In genomic region chr3:98596902-98597500, GRCh38 we compare ENCODE assay signal across 8 cellular contexts. TPM values are rescaled to one million over a fixed set of nuclear protein-coding genes. Genes with fewer than 3 reads are reported as not detected.
A peak's percentile ranks its signal among the peaks of the same experiment; 100 is the strongest.
DNase-seq lines count a peak whose midpoint lies in the region; ATAC-seq and TF ChIP-seq lines count a peak whose summit lies in the region.

No MANE protein-coding gene starts in this region.

- H3K27ac Mint-ChIP-seq in type B pancreatic cell, result no peak overlapping the region
- H3K27ac Mint-ChIP-seq in activated CD8-positive, alpha-beta memory T cell treated with anti-CD3 and anti-CD28 coated beads, Interleukin-2, amount 10 ng/mL, durations not matched to agents 7 days and 5 days, result no peak overlapping the region

- H3K36me3 Mint-ChIP-seq in type B pancreatic cell, result no peaks in the 10 kb centered on the region
- H3K36me3 Mint-ChIP-seq in activated CD8-positive, alpha-beta memory T cell treated with anti-CD3 and anti-CD28 coated beads, Interleukin-2, amount 10 ng/mL, durations not matched to agents 7 days and 5 days, result peaks cover 7% of the 10 kb centered on the region

- H3K9me3 Mint-ChIP-seq in type B pancreatic cell, result no peaks in the 10 kb centered on the region
- H3K9me3 Mint-ChIP-seq in activated CD8-positive, alpha-beta memory T cell treated with anti-CD3 and anti-CD28 coated beads, Interleukin-2, amount 10 ng/mL, durations not matched to agents 7 days and 5 days (ENCODE audit: low read depth), result no peaks in the 10 kb centered on the region

- ATAC-seq in left lobe of liver, result no peak
- no peak for ATAC-seq in activated CD8-positive, alpha-beta memory T cell treated with anti-CD3 and anti-CD28 coated beads, Interleukin-2, amount 10 ng/mL, durations not matched to agents 7 days and 5 days

- DNase-seq in AG04450 (ENCODE audit: low read depth, low spot score), result no peak
- no peak for DNase-seq in GM13977 (ENCODE audit: low spot score)
- peak; percentile 73 for DNase-seq in RPMI8226
- peak; percentile 47 for DNase-seq in fibroblast of mammary gland (ENCODE audit: low read depth)
- no peak for DNase-seq in type B pancreatic cell (ENCODE audit: extremely low spot score, unreplicated experiment)
- no peak for DNase-seq in left lobe of liver (ENCODE audit: low spot score)
- DNase-seq in activated CD8-positive, alpha-beta memory T cell treated with anti-CD3 and anti-CD28 coated beads, Interleukin-2, amount 10 ng/mL, durations not matched to agents 7 days and 5 days, result no peak
- DNase-seq in pons (ENCODE audit: low spot score), result no peak

- H3K27ac ChIP-seq in AG04450 (ENCODE audit: low read depth, low read length), result no peak overlapping the region

- H3K4me3 ChIP-seq in AG04450 (ENCODE audit: low read depth, low read length), result no peak overlapping the region
- H3K4me3 ChIP-seq in fibroblast of mammary gland (ENCODE audit: control insufficient read depth, low read depth, low read length), result no peak overlapping the region

- peak; percentile 63 for TF ChIP-seq CTCF in AG04450 (IDR thresholded peaks at IDR 0.05; ENCODE audit: low read depth, low read length)
- TF ChIP-seq CTCF in GM13977 (IDR thresholded peaks at IDR 0.05; ENCODE audit: extremely low read depth, insufficient read depth, missing control alignments), result peak; percentile 41
- peak; percentile 63 for TF ChIP-seq CTCF in fibroblast of mammary gland (conservative IDR thresholded peaks at IDR 0.05; ENCODE audit: control insufficient read depth, insufficient read depth, low read depth, low read length)
- TF ChIP-seq CTCF in type B pancreatic cell (conservative IDR thresholded peaks at IDR 0.05), result peak; percentile 78

- no peaks in the 10 kb centered on the region for H3K27me3 ChIP-seq in AG04450 (ENCODE audit: control insufficient read depth, insufficient read depth, low read length)

- POLR2A ChIA-PET in AG04450 (lab: Yijun Ruan, JAX), result no interaction called here

- H3K4me1 Mint-ChIP-seq in type B pancreatic cell (ENCODE audit: unreplicated experiment), result peaks cover 15% of the 10 kb centered on the region
- peaks cover 15% of the 10 kb centered on the region for H3K4me1 Mint-ChIP-seq in activated CD8-positive, alpha-beta memory T cell treated with anti-CD3 and anti-CD28 coated beads, Interleukin-2, amount 10 ng/mL, durations not matched to agents 7 days and 5 days

- H3K27me3 Mint-ChIP-seq in type B pancreatic cell, result no peaks in the 10 kb centered on the region
- H3K27me3 Mint-ChIP-seq in activated CD8-positive, alpha-beta memory T cell treated with anti-CD3 and anti-CD28 coated beads, Interleukin-2, amount 10 ng/mL, durations not matched to agents 7 days and 5 days, result no peaks in the 10 kb centered on the region

- no peaks in the 10 kb centered on the region; the same call in 1 of the 2 replicates for H3K9me3 ChIP-seq in AG04450 (ENCODE audit: control insufficient read depth, insufficient read depth, low read length)

- CTCF ChIA-PET in AG04450 (lab: Charles Lee), result interaction anchor here (0.6 to 5.5 kb wide), 23 partner anchors 9 to 559 kb away, joined by 3 to 105 read pairs (median 4); no protein-coding TSS in a partner anchor
- CTCF ChIA-PET in activated CD8-positive, alpha-beta memory T cell treated with anti-CD3 and anti-CD28 coated beads, Interleukin-2, amount 10 ng/mL, durations not matched to agents 7 days and 5 days (lab: Charles Lee), result interaction anchor here (0.9 to 3.2 kb wide), 14 partner anchors 10 to 558 kb away, joined by 3 to 13 read pairs (median 4); partner anchors contain the start of genes CLDND1 and OR5K1

- in situ Hi-C loops in GM13977 (cut with MboI; ENCODE audit: low pct_unique_long_range_greater_than_20kb, low sequenced_read_pairs, unreplicated experiment), result loop anchor here (25.0 kb wide), 1 partner anchor 560 kb away; the partner anchor contains the start of gene GABRR3

- no peak overlapping the region for H3K4me3 Mint-ChIP-seq in type B pancreatic cell
- no peak overlapping the region for H3K4me3 Mint-ChIP-seq in activated CD8-positive, alpha-beta memory T cell treated with anti-CD3 and anti-CD28 coated beads, Interleukin-2, amount 10 ng/mL, durations not matched to agents 7 days and 5 days

RNA-seq across cellular contexts. Expression of gene CPOX, which starts 3.6 kb away (rescaled TPM):
- polyA plus RNA-seq in AG04450 (2011; rRNA removed), result 15.7 and 19.6 TPM in 2 replicates
- 8.9 and 9.4 TPM in 2 replicates for polyA minus RNA-seq in AG04450 (2011; rRNA and poly(A)+ RNA removed)
- total RNA-seq in type B pancreatic cell (ENCODE audit: low replicate concordance), result 21.9 and 24.6 TPM in 2 replicates
- 34.1 TPM for total RNA-seq in left lobe of liver
- total RNA-seq in activated CD8-positive, alpha-beta memory T cell treated with anti-CD3 and anti-CD28 coated beads, Interleukin-2, amount 10 ng/mL, durations not matched to agents 7 days and 5 days, result 10 to 100 TPM; 71.6 to 88.5 TPM

Comparison
In these comparisons a context has a peak if more than half of its experiments do, and no peak if none do; other contexts are left out.
1. DNase-seq: peak in RPMI8226 (single experiment) and fibroblast of mammary gland (single experiment); none in AG04450 (single experiment), GM13977 (single experiment), type B pancreatic cell (single experiment), left lobe of liver (single experiment), activated CD8-positive, alpha-beta memory T cell treated with anti-CD3 and anti-CD28 coated beads, Interleukin-2, amount 10 ng/mL, durations not matched to agents 7 days and 5 days (single experiment) and pons (single experiment).
2. Peak in every context shown above with its lines, with median percentiles within 50 percentile points of each other: CTCF ChIP-seq.